14 cellular contexts compared by ENCODE assay signal in genomic region chr13:23996456-23996855, GRCh38.
"Had no signal": no experiment of that assay in that cellular context is flagged by ENCODE, and none has a peak within 500 bp of the region (broad histone marks: within the 10 kb centered on the region; RNA-seq: fewer than 3 reads in every experiment).

No MANE protein-coding gene starts in this region.

- H3K27ac ChIP-seq: foreskin keratinocyte, suprapubic skin had no signal

- DNase-seq: activated CD4-positive, alpha-beta T cell treated with anti-CD3 and anti-CD28 coated beads for 1 hour; activated CD4-positive, alpha-beta T cell treated with anti-CD3 and anti-CD28 coated beads, Interleukin-2, amount 50 U/mL, for 48 hours; activated gamma-delta T cell treated with Interleukin-2 at 50 U/mL for 16 hours; activated T-cell treated with anti-CD3 and anti-CD28 coated beads, Interleukin-2, amount 50 U/mL, for 48 hours; foreskin keratinocyte; kidney; mammary epithelial cell; mucosa of descending colon; natural killer cell; stimulated activated CD4-positive, alpha-beta T cell treated with anti-CD3 and anti-CD28 coated beads, Interleukin-12 subunit alpha, Interleukin-12 subunit beta, amount 100 ng/mL, for 4 hours; stimulated activated naive CD4-positive, alpha-beta T cell treated with Interleukin-2 at 50 U/mL for 16 hours; T1000; upper lobe of left lung had no signal

- ATAC-seq: foreskin keratinocyte, mucosa of descending colon had no signal

- H3K4me3 ChIP-seq: mucosa of descending colon, suprapubic skin, upper lobe of left lung had no signal

- H3K27me3 ChIP-seq: suprapubic skin, upper lobe of left lung had no signal

- H3K36me3 ChIP-seq: suprapubic skin, upper lobe of left lung had no signal

- H3K4me1 ChIP-seq: foreskin keratinocyte, suprapubic skin had no signal

- H3K9me3 ChIP-seq: mucosa of descending colon, suprapubic skin had no signal
